In the genomic region with DNA sequence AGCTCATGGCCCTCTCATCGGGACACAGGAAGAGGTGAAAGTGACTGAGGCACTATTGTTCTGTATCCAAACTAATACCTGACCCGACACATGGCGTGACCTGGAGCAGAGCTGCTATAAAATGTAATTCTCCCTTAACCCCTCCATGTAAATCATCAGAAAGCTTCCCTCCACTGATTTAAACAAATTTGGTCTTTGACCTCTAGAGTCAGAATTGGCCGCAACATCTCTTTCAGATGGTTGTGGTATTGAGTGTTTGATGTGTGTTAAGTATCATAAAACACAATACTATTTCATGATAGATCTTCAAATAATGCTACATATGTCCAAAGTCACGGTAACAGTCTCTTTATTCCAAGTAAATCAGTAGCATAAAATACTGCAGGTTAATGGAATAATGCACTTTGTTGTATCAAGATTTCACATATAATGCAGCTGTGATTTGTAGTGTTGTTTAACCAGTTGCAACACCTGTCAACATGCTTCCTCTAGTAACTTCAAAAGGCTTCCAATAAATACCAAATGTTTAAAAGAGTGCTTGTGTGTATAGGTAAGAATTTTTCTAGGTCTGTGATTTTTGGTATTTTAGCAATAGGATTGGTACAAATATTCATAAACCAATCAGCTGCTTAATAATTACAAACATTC, we compare ENCODE assay signal across 30 cellular contexts.
"Had no signal": no experiment of that assay in that cellular context is flagged by ENCODE, and none has a peak within 500 bp of the region (broad histone marks: within the 10 kb centered on the region; RNA-seq: fewer than 3 reads in every experiment).

No MANE protein-coding gene starts in this region.

- H3K4me1 Mint-ChIP-seq: activated CD4-positive, alpha-beta T cell treated with anti-CD3 and anti-CD28 coated beads for 36 hours; activated CD4-positive, alpha-beta T cell treated with anti-CD3 and anti-CD28 coated beads, Interleukin-2, amount 10 ng/mL, durations not matched to agents 24 days and 14 days; activated CD8-positive, alpha-beta memory T cell treated with anti-CD3 and anti-CD28 coated beads, Interleukin-2, amount 10 ng/mL, durations not matched to agents 7 days and 5 days; activated naive CD4-positive, alpha-beta T cell treated with anti-CD3 and anti-CD28 coated beads, Interleukin-2, amount 50 U/mL, for 24 hours; activated naive CD8-positive, alpha-beta T cell treated with anti-CD3 and anti-CD28 coated beads for 36 hours; activated naive CD8-positive, alpha-beta T cell treated with anti-CD3 and anti-CD28 coated beads, Interleukin-2, amount 50 U/mL, for 24 hours had no signal

- H3K36me3 Mint-ChIP-seq: activated CD4-positive, alpha-beta memory T cell treated with anti-CD3 and anti-CD28 coated beads for 36 hours; activated CD8-positive, alpha-beta memory T cell treated with anti-CD3 and anti-CD28 coated beads, Interleukin-2, amount 10 ng/mL, durations not matched to agents 7 days and 5 days; activated naive CD4-positive, alpha-beta T cell treated with anti-CD3 and anti-CD28 coated beads, Interleukin-2, amount 50 U/mL, for 24 hours; activated naive CD8-positive, alpha-beta T cell treated with anti-CD3 and anti-CD28 coated beads for 36 hours had no signal

- ATAC-seq: activated CD4-positive, alpha-beta T cell treated with anti-CD3 and anti-CD28 coated beads for 36 hours; activated CD8-positive, alpha-beta memory T cell treated with anti-CD3 and anti-CD28 coated beads, Interleukin-2, amount 10 ng/mL, durations not matched to agents 7 days and 5 days; activated CD8-positive, alpha-beta T cell treated with anti-CD3 and anti-CD28 coated beads, Interleukin-2, amount 10 ng/mL, durations not matched to agents 7 days and 5 days; activated naive CD8-positive, alpha-beta T cell treated with anti-CD3 and anti-CD28 coated beads, Interleukin-2, amount 50 U/mL, for 24 hours; body of pancreas had no signal

- DNase-seq: activated CD4-positive, alpha-beta memory T cell treated with anti-CD3 and anti-CD28 coated beads for 36 hours; activated CD4-positive, alpha-beta T cell treated with anti-CD3 and anti-CD28 coated beads for 36 hours; activated CD4-positive, alpha-beta T cell treated with anti-CD3 and anti-CD28 coated beads, Interleukin-2, amount 10 ng/mL, durations not matched to agents 24 days and 14 days; activated CD4-positive, CD25-positive, alpha-beta regulatory T cell; activated CD4-positive, CD25-positive, alpha-beta regulatory T cell treated with anti-CD3 and anti-CD28 coated beads, Interleukin-2, amount 50 U/mL, for 72 hours; activated CD8-positive, alpha-beta memory T cell treated with anti-CD3 and anti-CD28 coated beads, Interleukin-2, amount 10 ng/mL, durations not matched to agents 7 days and 5 days; activated CD8-positive, alpha-beta memory T cell treated with anti-CD3 and anti-CD28 coated beads, Interleukin-2, amount 50 U/mL, for 4 hours; activated CD8-positive, alpha-beta T cell treated with anti-CD3 and anti-CD28 coated beads, Interleukin-2, amount 10 ng/mL, durations not matched to agents 7 days and 5 days; activated effector memory CD4-positive, alpha-beta T cell treated with anti-CD3 and anti-CD28 coated beads, Interleukin-2, amount 50 U/mL, for 16 hours; activated naive CD4-positive, alpha-beta T cell treated with anti-CD3 and anti-CD28 coated beads for 36 hours; activated naive CD8-positive, alpha-beta T cell treated with anti-CD3 and anti-CD28 coated beads for 36 hours; activated naive CD8-positive, alpha-beta T cell treated with anti-CD3 and anti-CD28 coated beads, Interleukin-2, amount 50 U/mL, for 24 hours; activated T-cell treated with anti-CD3 and anti-CD28 coated beads, Interleukin-2, amount 50 U/mL, for 1 hour; activated T-cell treated with anti-CD3 and anti-CD28 coated beads, Interleukin-2, amount 50 U/mL, for 48 hours; adrenal gland; amygdala; aorta; body of pancreas; caudate nucleus; effector CD8-positive, alpha-beta T cell; esophagus squamous epithelium; foreskin fibroblast; head of caudate nucleus; T-helper 2 cell had no signal

- H3K27ac ChIP-seq: adrenal gland, body of pancreas, epithelial cell of prostate, esophagus squamous epithelium had no signal

- H3K9me3 ChIP-seq: adrenal gland, body of pancreas had no signal

- H3K27ac Mint-ChIP-seq: activated CD4-positive, alpha-beta memory T cell treated with anti-CD3 and anti-CD28 coated beads for 36 hours; activated CD4-positive, alpha-beta T cell treated with anti-CD3 and anti-CD28 coated beads for 36 hours; activated CD4-positive, alpha-beta T cell treated with anti-CD3 and anti-CD28 coated beads, Interleukin-2, amount 10 ng/mL, durations not matched to agents 24 days and 14 days; activated CD8-positive, alpha-beta memory T cell treated with anti-CD3 and anti-CD28 coated beads, Interleukin-2, amount 10 ng/mL, durations not matched to agents 7 days and 5 days; activated CD8-positive, alpha-beta T cell treated with anti-CD3 and anti-CD28 coated beads, Interleukin-2, amount 10 ng/mL, durations not matched to agents 7 days and 5 days; activated naive CD4-positive, alpha-beta T cell treated with anti-CD3 and anti-CD28 coated beads for 36 hours; activated naive CD4-positive, alpha-beta T cell treated with anti-CD3 and anti-CD28 coated beads, Interleukin-2, amount 50 U/mL, for 24 hours; activated naive CD8-positive, alpha-beta T cell treated with anti-CD3 and anti-CD28 coated beads for 36 hours; activated naive CD8-positive, alpha-beta T cell treated with anti-CD3 and anti-CD28 coated beads, Interleukin-2, amount 50 U/mL, for 24 hours; activated T-helper 1 cell treated with anti-CD3 and anti-CD28 coated beads, Interleukin-12 subunit alpha, Interleukin-12 subunit beta, Interleukin-2, Interleukin-4 antibody, amounts not matched to agents 30 ng/mL and 10 ng/mL and 1 ng/mL, durations not matched to agents 14 hours and 24 hours and 36 hours; activated T-helper 2 cell treated with anti-CD3 and anti-CD28 coated beads, Interferon-gamma antibody, Interleukin-2, Interleukin-4, amounts not matched to agents 10 μg/mL and 5 μg/mL and 100 μg/mL, durations not matched to agents 14 hours and 24 hours and 36 hours had no signal

- H3K4me1 ChIP-seq: adrenal gland, body of pancreas, esophagus squamous epithelium had no signal

- H3K27me3 ChIP-seq: adrenal gland, body of pancreas, esophagus squamous epithelium had no signal

- H3K4me3 Mint-ChIP-seq: activated CD4-positive, alpha-beta memory T cell treated with anti-CD3 and anti-CD28 coated beads for 36 hours; activated CD4-positive, alpha-beta T cell treated with anti-CD3 and anti-CD28 coated beads for 36 hours; activated CD4-positive, alpha-beta T cell treated with anti-CD3 and anti-CD28 coated beads, Interleukin-2, amount 10 ng/mL, durations not matched to agents 24 days and 14 days; activated CD8-positive, alpha-beta memory T cell treated with anti-CD3 and anti-CD28 coated beads, Interleukin-2, amount 10 ng/mL, durations not matched to agents 7 days and 5 days; activated CD8-positive, alpha-beta T cell treated with anti-CD3 and anti-CD28 coated beads, Interleukin-2, amount 10 ng/mL, durations not matched to agents 7 days and 5 days; activated naive CD4-positive, alpha-beta T cell treated with anti-CD3 and anti-CD28 coated beads for 36 hours; activated naive CD4-positive, alpha-beta T cell treated with anti-CD3 and anti-CD28 coated beads, Interleukin-2, amount 50 U/mL, for 24 hours; activated naive CD8-positive, alpha-beta T cell treated with anti-CD3 and anti-CD28 coated beads for 36 hours; activated naive CD8-positive, alpha-beta T cell treated with anti-CD3 and anti-CD28 coated beads, Interleukin-2, amount 50 U/mL, for 24 hours; activated T-helper 1 cell treated with anti-CD3 and anti-CD28 coated beads, Interleukin-12 subunit alpha, Interleukin-12 subunit beta, Interleukin-2, Interleukin-4 antibody, amounts not matched to agents 30 ng/mL and 10 ng/mL and 1 ng/mL, durations not matched to agents 14 hours and 24 hours and 36 hours had no signal

- FAIRE-seq: colon, endothelial cell of umbilical vein had no signal

- H3K36me3 ChIP-seq: adrenal gland, esophagus squamous epithelium had no signal

- H3K27me3 Mint-ChIP-seq: activated CD4-positive, alpha-beta memory T cell treated with anti-CD3 and anti-CD28 coated beads for 36 hours; activated CD4-positive, alpha-beta T cell treated with anti-CD3 and anti-CD28 coated beads for 36 hours; activated CD4-positive, alpha-beta T cell treated with anti-CD3 and anti-CD28 coated beads, Interleukin-2, amount 10 ng/mL, durations not matched to agents 24 days and 14 days; activated CD8-positive, alpha-beta memory T cell treated with anti-CD3 and anti-CD28 coated beads, Interleukin-2, amount 10 ng/mL, durations not matched to agents 7 days and 5 days; activated naive CD4-positive, alpha-beta T cell treated with anti-CD3 and anti-CD28 coated beads, Interleukin-2, amount 50 U/mL, for 24 hours; activated naive CD8-positive, alpha-beta T cell treated with anti-CD3 and anti-CD28 coated beads for 36 hours; activated naive CD8-positive, alpha-beta T cell treated with anti-CD3 and anti-CD28 coated beads, Interleukin-2, amount 50 U/mL, for 24 hours had no signal

- H3K4me3 ChIP-seq: adrenal gland, body of pancreas, esophagus squamous epithelium had no signal
